25 cellular contexts compared by ENCODE assay signal in the genomic region with DNA sequence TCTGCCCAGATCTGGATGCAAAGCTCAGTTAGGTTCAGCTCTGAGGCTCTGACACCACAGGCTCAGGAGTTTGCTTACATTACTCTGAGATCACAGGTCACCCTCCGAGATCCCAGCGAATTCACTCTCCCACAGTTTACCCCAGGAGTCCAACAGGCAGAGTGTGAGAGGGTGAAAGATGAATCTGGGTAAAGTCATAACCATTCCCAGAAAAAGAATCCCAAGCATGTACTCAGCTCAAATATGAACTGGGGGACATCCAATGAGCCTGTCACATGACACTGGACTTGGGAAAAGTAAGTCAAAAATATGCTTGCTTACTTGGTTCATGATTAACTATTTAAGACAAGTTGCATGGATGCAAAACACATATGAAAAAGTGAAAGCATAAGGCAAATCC.
A peak's percentile ranks its signal among the peaks of the same experiment; 100 is the strongest.
DNase-seq lines count a peak whose midpoint lies in the region; ATAC-seq and TF ChIP-seq lines count a peak whose summit lies in the region.
"Had no signal": no experiment of that assay in that cellular context is flagged by ENCODE, and none has a peak within 500 bp of the region (broad histone marks: within the 10 kb centered on the region; RNA-seq: fewer than 3 reads in every experiment).

No MANE protein-coding gene starts in this region.

- H2AK5ac ChIP-seq in H9 (ENCODE audit: insufficient read length, low read length), result no peak overlapping the region

- no peak overlapping the region for H3K14ac ChIP-seq in H9 (ENCODE audit: insufficient read depth, low read length)

- no peak overlapping the region for H3T11ph ChIP-seq in H9 (ENCODE audit: low read length)

- no peak overlapping the region for H3K23ac ChIP-seq in H9 (ENCODE audit: insufficient read length, low read depth, low read length)

- H3K27me3 Mint-ChIP-seq in H9 (ENCODE audit: low read depth), result no peaks in the 10 kb centered on the region
- H3K27me3 Mint-ChIP-seq: central memory CD8-positive, alpha-beta T cell; naive thymus-derived CD4-positive, alpha-beta T cell had no signal

- H2AFZ ChIP-seq in H9 (ENCODE audit: low read length), result no peak overlapping the region
- H2AFZ ChIP-seq in hepatocyte, result no peak overlapping the region
- H2AFZ ChIP-seq: parathyroid adenoma had no signal

- no peak overlapping the region for H3K4me3 Mint-ChIP-seq in H9
- H3K4me3 Mint-ChIP-seq: activated T-helper 1 cell treated with anti-CD3 and anti-CD28 coated beads, Interleukin-12 subunit alpha, Interleukin-12 subunit beta, Interleukin-2, Interleukin-4 antibody, amounts not matched to agents 30 ng/mL and 10 ng/mL and 1 ng/mL, durations not matched to agents 14 hours and 24 hours and 36 hours; central memory CD8-positive, alpha-beta T cell; naive thymus-derived CD4-positive, alpha-beta T cell had no signal

- H3K27ac ChIP-seq in H9 (ENCODE audit: insufficient read length, low read depth, low read length) (no peak overlapping the region), brain microvascular endothelial cell (no peak overlapping the region), hepatocyte (no peak overlapping the region), upper lobe of right lung (no peak overlapping the region)
- H3K27ac ChIP-seq: parathyroid adenoma, skin epidermis had no signal

- no peaks in the 10 kb centered on the region for H4K20me1 ChIP-seq in H9 (ENCODE audit: control insufficient read depth, insufficient read depth, insufficient read length)
- H4K20me1 ChIP-seq in hepatocyte (ENCODE audit: insufficient read depth, poor library complexity, severe bottlenecking), result no peaks in the 10 kb centered on the region

- no peaks in the 10 kb centered on the region for H3K4me1 Mint-ChIP-seq in H9
- H3K4me1 Mint-ChIP-seq: central memory CD8-positive, alpha-beta T cell had no signal

- no peaks in the 10 kb centered on the region for H3K27me3 ChIP-seq in H9 (ENCODE audit: insufficient read depth, low read length)
- no peaks in the 10 kb centered on the region for H3K27me3 ChIP-seq in brain microvascular endothelial cell (replicated peaks)
- no peaks in the 10 kb centered on the region for H3K27me3 ChIP-seq in hepatocyte
- no peaks in the 10 kb centered on the region for H3K27me3 ChIP-seq in upper lobe of right lung

- no peak overlapping the region for H4K5ac ChIP-seq in H9 (ENCODE audit: insufficient read length, low read depth, low read length)

- no peak overlapping the region for H3K9ac ChIP-seq in H9 (ENCODE audit: extremely low read depth, insufficient read length, low read length)
- H3K9ac ChIP-seq: parathyroid adenoma had no signal

- H4K8ac ChIP-seq in H9 (replicated peaks; ENCODE audit: insufficient read length, low read depth, low read length), result no peak overlapping the region

- no peak overlapping the region for H3K4me3 ChIP-seq in brain microvascular endothelial cell (ENCODE audit: low read depth, low read length)
- H3K4me3 ChIP-seq in hepatocyte, result no peak overlapping the region
- H3K4me3 ChIP-seq in upper lobe of right lung, result no peak overlapping the region
- H3K4me3 ChIP-seq: skin epidermis had no signal

- DNase-seq in H9, result no peak
- peak; percentile 24 for DNase-seq in brain microvascular endothelial cell
- DNase-seq in hepatocyte (ENCODE audit: low spot score), result no peak
- no peak for DNase-seq in upper lobe of right lung
- DNase-seq in activated CD4-positive, CD25-positive, alpha-beta regulatory T cell treated with anti-CD3 and anti-CD28 coated beads, Interleukin-2, amount 50 U/mL, for 72 hours, result no peak
- no peak for DNase-seq in medulla oblongata (ENCODE audit: extremely low spot score)
- DNase-seq in activated CD4-positive, alpha-beta T cell treated with anti-CD3 and anti-CD28 coated beads for 4 hours, result no peak
- DNase-seq: activated CD4-positive, alpha-beta T cell treated with anti-CD3 and anti-CD28 coated beads for 1 hour; C1 segment of cervical spinal cord; effector memory CD4-positive, alpha-beta T cell; GF-D8; hippocampal formation; islet precursor cell; KG1; MV-4-11; naive thymus-derived CD4-positive, alpha-beta T cell; NCI-H2029 treated with DMSO at 0.1 percent for 48 hours; NCI-H510A; RPMI8226; stimulated activated CD4-positive, alpha-beta T cell treated with anti-CD3 and anti-CD28 coated beads, Interleukin-4, amount 100 ng/mL, for 24 hours had no signal

- no peaks in the 10 kb centered on the region for H3K9me2 ChIP-seq in hepatocyte (replicated peaks; ENCODE audit: insufficient read depth)

- no peaks in the 10 kb centered on the region; the same call in 1 of the 2 replicates for H3K4me1 ChIP-seq in H9 (ENCODE audit: insufficient read depth, low read length)
- no peaks in the 10 kb centered on the region for H3K4me1 ChIP-seq in hepatocyte (ENCODE audit: insufficient read depth)
- H3K4me1 ChIP-seq in upper lobe of right lung, result peaks cover 7% of the 10 kb centered on the region
- H3K4me1 ChIP-seq: parathyroid adenoma had no signal

- H2BK12ac ChIP-seq in H9 (ENCODE audit: insufficient read length, low read depth, low read length), result no peak overlapping the region

- H3K36me3 ChIP-seq in brain microvascular endothelial cell (replicated peaks), result no peaks in the 10 kb centered on the region
- H3K36me3 ChIP-seq in hepatocyte (replicated peaks; ENCODE audit: insufficient read depth, low read depth), result no peaks in the 10 kb centered on the region
- no peaks in the 10 kb centered on the region for H3K36me3 ChIP-seq in upper lobe of right lung

- in situ Hi-C loops in brain microvascular endothelial cell (cut with HindIII; ENCODE audit: low pct_ligation_motif_present, low sequenced_read_pairs), result no loop called here

- no peak overlapping the region for H3K4me2 ChIP-seq in H9 (ENCODE audit: insufficient read depth, insufficient read length, low read length)
- peak overlapping the region; percentile 34 for H3K4me2 ChIP-seq in hepatocyte

- H2BK15ac ChIP-seq in H9 (ENCODE audit: low read depth, low read length), result no peak overlapping the region

- H3K4ac ChIP-seq in H9 (ENCODE audit: low read depth, low read length), result no peak overlapping the region

- no peak overlapping the region for H3K18ac ChIP-seq in H9 (ENCODE audit: insufficient read length, low read depth, low read length)

- H3K9me3 ChIP-seq in H9 (ENCODE audit: control insufficient read depth, low read depth, low read length) (no peaks in the 10 kb centered on the region), hepatocyte (ENCODE audit: low read depth) (no peaks in the 10 kb centered on the region), upper lobe of right lung (no peaks in the 10 kb centered on the region)

- H3K36me3 Mint-ChIP-seq in H9 (ENCODE audit: insufficient read depth in 1 of 3, low read depth in 3 of 3), result no peaks in the 10 kb centered on the region
- H3K36me3 Mint-ChIP-seq: naive thymus-derived CD4-positive, alpha-beta T cell had no signal

- no peak overlapping the region for H2BK5ac ChIP-seq in H9 (ENCODE audit: insufficient read length, low read length)

- H3K9me3 Mint-ChIP-seq in H9, result no peaks in the 10 kb centered on the region
- H3K9me3 Mint-ChIP-seq: activated T-helper 1 cell treated with anti-CD3 and anti-CD28 coated beads, Interleukin-12 subunit alpha, Interleukin-12 subunit beta, Interleukin-2, Interleukin-4 antibody, amounts not matched to agents 30 ng/mL and 10 ng/mL and 1 ng/mL, durations not matched to agents 14 hours and 24 hours and 36 hours; central memory CD8-positive, alpha-beta T cell; naive thymus-derived CD4-positive, alpha-beta T cell had no signal

- peak; percentile 10 for ATAC-seq in upper lobe of right lung
- no peak for ATAC-seq in HG02588 (IDR thresholded peaks at IDR 0.05; ENCODE audit: unreplicated experiment)
- ATAC-seq: naive thymus-derived CD4-positive, alpha-beta T cell had no signal

- peak overlapping the region; percentile 24 for H4K91ac ChIP-seq in H9 (ENCODE audit: insufficient read length, low read depth, low read length)

- no peak overlapping the region for H3K27ac Mint-ChIP-seq in H9
- H3K27ac Mint-ChIP-seq: activated T-helper 1 cell treated with anti-CD3 and anti-CD28 coated beads, Interleukin-12 subunit alpha, Interleukin-12 subunit beta, Interleukin-2, Interleukin-4 antibody, amounts not matched to agents 30 ng/mL and 10 ng/mL and 1 ng/mL, durations not matched to agents 14 hours and 24 hours and 36 hours; naive thymus-derived CD4-positive, alpha-beta T cell had no signal

- intact Hi-C loops in upper lobe of right lung (cut with DNase I), result no loop called here

- no peak overlapping the region for H2BK20ac ChIP-seq in H9 (ENCODE audit: low read depth, low read length, poor library complexity, severe bottlenecking)

- WGBS in H9 (ENCODE audit: extremely low coverage, insufficient read length, low lambda C conversion rate), result no CpG with 5 or more reads among the region's 2 CpGs
- 67% methylated on average over 2 of the region's 2 CpGs for WGBS in hepatocyte (ENCODE audit: low lambda C conversion rate, missing lambda C conversion rate)

- TF ChIP-seq CTCF in H9 (conservative IDR thresholded peaks at IDR 0.05) (no peak), brain microvascular endothelial cell (IDR thresholded peaks at IDR 0.05; ENCODE audit: low read depth, low read length, missing control alignments) (no peak), hepatocyte (IDR thresholded peaks at IDR 0.05; ENCODE audit: poor library complexity) (no peak), upper lobe of right lung (IDR thresholded peaks at IDR 0.05) (no peak)

- H3K79me1 ChIP-seq in H9 (ENCODE audit: insufficient read depth, low read depth, low read length, poor library complexity, severe bottlenecking), result no peaks in the 10 kb centered on the region

- H3K79me2 ChIP-seq in H9 (ENCODE audit: insufficient read depth, low read length) (no peaks in the 10 kb centered on the region), hepatocyte (no peaks in the 10 kb centered on the region)
- H3K79me2 ChIP-seq: parathyroid adenoma had no signal

- H3K23me2 ChIP-seq in H9 (ENCODE audit: insufficient read length, low read depth, low read length, poor library complexity, severe bottlenecking), result no peaks in the 10 kb centered on the region

- no peak overlapping the region for H2BK120ac ChIP-seq in H9 (ENCODE audit: low read depth, low read length, poor library complexity, severe bottlenecking)

- no peak overlapping the region for H3K56ac ChIP-seq in H9 (ENCODE audit: insufficient read length, low read depth, low read length)
